In genomic region chr3:114213669-114214541, GRCh38 we compare ENCODE assay signal across 8 cellular contexts.
DNase-seq lines count a peak whose midpoint lies in the region; ATAC-seq, FAIRE-seq and TF ChIP-seq lines count a peak whose summit lies in the region.

No MANE protein-coding gene starts in this region.

- no peaks in the 10 kb centered on the region for H3K4me1 ChIP-seq in RWPE2 (ENCODE audit: insufficient read depth, poor library complexity, severe bottlenecking)

- TF ChIP-seq POLR2A in GM19099 (IDR thresholded peaks at IDR 0.05; ENCODE audit: extremely low read depth, insufficient read length, low read depth), result peak; percentile 51

- H3K9me3 ChIP-seq in RWPE2 (ENCODE audit: severe bottlenecking), result no peaks in the 10 kb centered on the region

- no peak overlapping the region for H3K4me3 ChIP-seq in RWPE2 (ENCODE audit: severe bottlenecking)

- H3K36me3 ChIP-seq in RWPE2 (ENCODE audit: low read depth), result no peaks in the 10 kb centered on the region

- FAIRE-seq in islet of Langerhans (lab: Jason Lieb, UNC), result peak; percentile 9

- no peaks in the 10 kb centered on the region for H3K27me3 ChIP-seq in RWPE2 (ENCODE audit: insufficient read depth, poor library complexity, severe bottlenecking)

- no peak overlapping the region for H3K27ac ChIP-seq in RWPE2 (ENCODE audit: poor library complexity, severe bottlenecking)

- peak; percentile 83 for ATAC-seq in HG03175 (IDR thresholded peaks at IDR 0.05; ENCODE audit: unreplicated experiment)
- ATAC-seq in RWPE2 (ENCODE audit: low read depth), result peak; percentile 46

- peak; percentile 39 for DNase-seq in Ammon's horn (ENCODE audit: low spot score)
- no peak for DNase-seq in RWPE2 (ENCODE audit: low spot score)
- peak; percentile 70 for DNase-seq in activated naive CD4-positive, alpha-beta T cell treated with anti-CD3 and anti-CD28 coated beads, Interleukin-2, amount 50 U/mL, for 16 hours
- DNase-seq in stimulated activated CD4-positive, alpha-beta T cell treated with anti-CD3 and anti-CD28 coated beads, TNF-alpha, amount 100 ng/mL, for 1 hour (ENCODE audit: low read depth in 3 of 3, low spot score in 1 of 3), result peak in 2 of 3 donors; percentile 50
- DNase-seq in NCI-H526 treated with DMSO at 0.1 percent for 48 hours (lab: John Stamatoyannopoulos, UW), result no peak

- TF ChIP-seq CTCF in RWPE2 (IDR thresholded peaks at IDR 0.05; ENCODE audit: poor library complexity, severe bottlenecking), result no peak

Comparison
In these comparisons a context has a peak if more than half of its experiments do, and no peak if none do; other contexts are left out.
1. DNase-seq: peak in Ammon's horn (single experiment), activated naive CD4-positive, alpha-beta T cell treated with anti-CD3 and anti-CD28 coated beads, Interleukin-2, amount 50 U/mL, for 16 hours (single experiment) and stimulated activated CD4-positive, alpha-beta T cell treated with anti-CD3 and anti-CD28 coated beads, TNF-alpha, amount 100 ng/mL, for 1 hour (2 of 3); none in RWPE2 (single experiment) and NCI-H526 treated with DMSO at 0.1 percent for 48 hours (single experiment).